8 cellular contexts compared by ENCODE assay signal in genomic region chrX:150364347-150365050, GRCh38. TPM values are rescaled to one million over a fixed set of nuclear protein-coding genes. Genes with fewer than 3 reads are reported as not detected.
DNase-seq lines count a peak whose midpoint lies in the region; ATAC-seq and TF ChIP-seq lines count a peak whose summit lies in the region.

No MANE protein-coding gene starts in this region.

- H3K4me2 ChIP-seq in neural cell (ENCODE audit: low read length), result no peak overlapping the region

- ATAC-seq in HG03039 (IDR thresholded peaks at IDR 0.05; ENCODE audit: unreplicated experiment) (no peak), GM18873 (IDR thresholded peaks at IDR 0.05; ENCODE audit: low FRiP score, unreplicated experiment) (no peak)

- DNase-seq in A172 (ENCODE audit: low spot score) (peak; percentile 8), fibroblast of pulmonary artery (ENCODE audit: low read depth) (no peak), epidermal melanocyte (ENCODE audit: insufficient read length, low spot score) (no peak)
- peak; percentile 70 for DNase-seq in activated CD8-positive, alpha-beta memory T cell treated with anti-CD3 and anti-CD28 coated beads for 24 hours

- H3K9me3 ChIP-seq in HEK293 (ENCODE audit: control insufficient read depth, insufficient read depth, low read depth, low read length), result no peaks in the 10 kb centered on the region
- no peaks in the 10 kb centered on the region for H3K9me3 ChIP-seq in neural cell (ENCODE audit: low read length)

- H3K4me3 ChIP-seq in HEK293 (ENCODE audit: low read depth, low read length), result peak overlapping the region; percentile 59
- H3K4me3 ChIP-seq in fibroblast of pulmonary artery (replicated peaks; ENCODE audit: low read depth, low read length), result peak overlapping the region; percentile 60
- H3K4me3 ChIP-seq in neural cell (ENCODE audit: low read length), result peak overlapping the region; percentile 74

- H3K79me2 ChIP-seq in neural cell (replicated peaks; ENCODE audit: insufficient read depth, low read length), result no peaks in the 10 kb centered on the region

- POLR2A ChIA-PET in HEK293 (lab: Yijun Ruan, JAX), result interaction anchor here (0.7 to 4.7 kb wide), 5 partner anchors 12 to 425 kb away, joined by 3 to 21 read pairs (median 4); no protein-coding TSS in a partner anchor

- peak overlapping the region; percentile 67 for H3K27ac ChIP-seq in HEK293 (ENCODE audit: extremely low read depth, low read depth, low read length)
- no peak overlapping the region for H3K27ac ChIP-seq in neural cell (ENCODE audit: low read length)

- H3K4me1 ChIP-seq in HEK293 (ENCODE audit: control insufficient read depth, insufficient read depth, low read length), result peaks cover 3% of the 10 kb centered on the region; the same call in 1 of the 2 replicates

- no peaks in the 10 kb centered on the region for H3F3A ChIP-seq in neural cell (ENCODE audit: insufficient read depth, low read length, poor library complexity, severe bottlenecking)

- TF ChIP-seq RAD21 in neural cell (conservative IDR thresholded peaks at IDR 0.05), result no peak

- no peak for TF ChIP-seq EP300 in neural cell (conservative IDR thresholded peaks at IDR 0.05; ENCODE audit: poor library complexity, severe bottlenecking)

- CTCF ChIA-PET in HEK293 (lab: Yijun Ruan, JAX), result interaction anchor here (0.7 to 2.6 kb wide), 14 partner anchors 12 to 425 kb away, joined by 3 to 14 read pairs (median 4); no protein-coding TSS in a partner anchor

- no peaks in the 10 kb centered on the region for H3K9me2 ChIP-seq in neural cell (ENCODE audit: insufficient read depth, low read length)

- H3K36me3 ChIP-seq in HEK293 (ENCODE audit: control insufficient read depth in 2 of 2, insufficient read depth in 1 of 2, low read length in 2 of 2) (no peaks in the 10 kb centered on the region), neural cell (ENCODE audit: insufficient read depth, low read length) (no peaks in the 10 kb centered on the region)

- peak overlapping the region; percentile 56 for H3K9ac ChIP-seq in neural cell (ENCODE audit: low read length)

- no peaks in the 10 kb centered on the region for H4K20me1 ChIP-seq in neural cell (ENCODE audit: insufficient read depth)

- H2AFZ ChIP-seq in neural cell (ENCODE audit: low read depth, low read length), result no peak overlapping the region

- TF ChIP-seq CTCF in HEK293 (tag by site-specific recombination; IDR thresholded peaks at IDR 0.05) (peak; percentile 42; the same call in 1 of the 2 replicates), fibroblast of pulmonary artery (IDR thresholded peaks at IDR 0.05; ENCODE audit: low read length, missing control alignments) (no peak), neural cell (IDR thresholded peaks at IDR 0.05; ENCODE audit: poor library complexity, severe bottlenecking) (no peak)

- peaks cover 36% of the 10 kb centered on the region for H3K27me3 ChIP-seq in neural cell (ENCODE audit: insufficient read depth, low read depth, low read length)

TF ChIP-seq in HEK293, 187 proteins besides CTCF, POLR2A, EP300 and RAD21 (continues in another document):
- TF ChIP-seq ATF2 (tag by site-specific recombination; IDR thresholded peaks at IDR 0.05; ENCODE audit: low read depth) (no peak), ZNF398 (tag by site-specific recombination; IDR thresholded peaks at IDR 0.05) (no peak), ZBTB26 (tag by site-specific recombination; optimal IDR thresholded peaks at IDR 0.05) (peak; percentile 85), ZBTB8A (tag by site-specific recombination; IDR thresholded peaks at IDR 0.05) (no peak), GLIS2 (tag by site-specific recombination; IDR thresholded peaks at IDR 0.05) (peak; percentile 67; the same call in 1 of the 2 replicates), ZNF335 (tag by site-specific recombination; conservative IDR thresholded peaks at IDR 0.05) (no peak; the same call in 1 of the 2 replicates)

TF ChIP-seq in neural cell, 6 proteins besides CTCF, POLR2A, EP300 and RAD21:
- no peak for TF ChIP-seq TAF1 (IDR thresholded peaks at IDR 0.05; ENCODE audit: low read depth)
- no peak for TF ChIP-seq MXI1 (conservative IDR thresholded peaks at IDR 0.05; ENCODE audit: poor library complexity, severe bottlenecking)
- no peak for TF ChIP-seq EZH2 (IDR thresholded peaks at IDR 0.05; ENCODE audit: borderline replicate concordance, insufficient read depth, low read length, poor library complexity, severe bottlenecking)
- TF ChIP-seq POLR2AphosphoS5 (IDR thresholded peaks at IDR 0.05), result no peak
- TF ChIP-seq REST (IDR thresholded peaks at IDR 0.05; ENCODE audit: borderline replicate concordance), result no peak
- no peak for TF ChIP-seq SMC3 (conservative IDR thresholded peaks at IDR 0.05; ENCODE audit: poor library complexity)

RNA-seq across cellular contexts. Expression of gene MAMLD1, which starts 1.4 kb away (rescaled TPM):
- total RNA-seq in A172 (2014; rRNA removed; shearing (Covaris generic)), result 4.4 and 4.5 TPM in 2 replicates
- 1.4 and 2.0 TPM in 2 replicates for polyA plus RNA-seq in neural cell
- 0.73 and 0.93 TPM in 2 replicates for polyA minus RNA-seq in neural cell

Comparison
In these comparisons a context has a peak if more than half of its experiments do, and no peak if none do; other contexts are left out.
1. DNase-seq: peak in A172 (single experiment) and activated CD8-positive, alpha-beta memory T cell treated with anti-CD3 and anti-CD28 coated beads for 24 hours (single experiment); none in fibroblast of pulmonary artery (single experiment) and epidermal melanocyte (single experiment).
2. Peak in every context shown above with its lines, with median percentiles within 50 percentile points of each other: H3K4me3 ChIP-seq.